18 cellular contexts compared by ENCODE assay signal in genomic region chr5:100974082-100974481, GRCh38.
DNase-seq lines count a peak whose midpoint lies in the region; ATAC-seq and TF ChIP-seq lines count a peak whose summit lies in the region.
"Had no signal": no experiment of that assay in that cellular context is flagged by ENCODE, and none has a peak within 500 bp of the region (broad histone marks: within the 10 kb centered on the region; RNA-seq: fewer than 3 reads in every experiment).

No MANE protein-coding gene starts in this region.

- H3K9ac ChIP-seq in HCT116 (ENCODE audit: low read length): no peak overlapping the region
- H3K9ac ChIP-seq: BLaER1 treated with 17β-estradiol and CSF1 and Interleukin-3, amounts not matched to agents 10 nM and 100 nM had no signal

- intact Hi-C loops in HCT116 (cut with micrococcal nuclease): no loop called here

- no peaks in the 10 kb centered on the region for H3K9me3 ChIP-seq in HCT116 (ENCODE audit: control insufficient read depth in 1 of 2, insufficient read depth in 1 of 2, low read depth in 1 of 2, low read length in 2 of 2)
- H3K9me3 ChIP-seq: Caco-2 had no signal

- DNase-seq in HCT116 (ENCODE audit: low read depth, low spot score) (no peak), astrocyte of the hippocampus (ENCODE audit: low read depth, low spot score) (peak; percentile 9), left kidney (ENCODE audit: low read depth, low spot score) (peak; percentile 11), cerebellar nuclear complex (lab: John Stamatoyannopoulos, UW) (no peak)
- no peak for DNase-seq in activated effector memory CD4-positive, alpha-beta T cell treated with anti-CD3 and anti-CD28 coated beads, Interleukin-2, amount 50 U/mL, for 16 hours
- DNase-seq: 8988T; AML-193; Caco-2; Calu3; CD4-positive, alpha-beta T cell; CD8-positive, alpha-beta T cell; DMS79 treated with DMSO at 0.1 percent for 48 hours; GF-D8 had no signal

- H3K9me2 ChIP-seq in HCT116 (ENCODE audit: insufficient read depth): no peaks in the 10 kb centered on the region

- no TSS peak for BruUV-seq in HCT116 (replicated peaks; lab: Mats Ljungman, UMichigan)

- no peak for TF ChIP-seq EP300 in Ishikawa (IDR thresholded peaks at IDR 0.05; ENCODE audit: borderline replicate concordance)

- no peak overlapping the region for H3K4me3 ChIP-seq in HCT116 (replicated peaks in 1 of 2; ENCODE audit: low read depth in 1 of 2, low read length in 2 of 2)
- H3K4me3 ChIP-seq: BLaER1 treated with 17β-estradiol and CSF1 and Interleukin-3, amounts not matched to agents 10 nM and 100 nM had no signal

- RAD21 ChIA-PET in HCT116 (lab: Charles Lee; ENCODE audit: low non-redundant PET in 1 of 2, low total read pairs in 2 of 2, uncharacterized antibody in 2 of 2, unreplicated experiment in 2 of 2): no interaction called here

- H3K4me2 ChIP-seq in HCT116 (ENCODE audit: low read length): no peak overlapping the region
- H3K4me2 ChIP-seq: BLaER1 treated with 17β-estradiol and CSF1 and Interleukin-3, amounts not matched to agents 10 nM and 100 nM had no signal

- no peaks in the 10 kb centered on the region for H3K36me3 ChIP-seq in HCT116 (ENCODE audit: control insufficient read depth in 1 of 2, insufficient read depth in 2 of 2, low read length in 2 of 2)
- H3K36me3 ChIP-seq: BLaER1 treated with 17β-estradiol and CSF1 and Interleukin-3, amounts not matched to agents 10 nM and 100 nM had no signal

- no peaks in the 10 kb centered on the region for H3K79me2 ChIP-seq in HCT116 (ENCODE audit: insufficient read depth, low read length)

- H3K27me3 ChIP-seq in HCT116 (ENCODE audit: insufficient read depth, low read length): no peaks in the 10 kb centered on the region
- H3K27me3 ChIP-seq: BLaER1 treated with 17β-estradiol and CSF1 and Interleukin-3, amounts not matched to agents 10 nM and 100 nM had no signal

- no peak for TF ChIP-seq POLR2A in HCT116 (IDR thresholded peaks at IDR 0.05; ENCODE audit: borderline replicate concordance, extremely low read depth, insufficient read depth, insufficient read length)

- no peaks in the 10 kb centered on the region for H4K20me1 ChIP-seq in HCT116 (ENCODE audit: insufficient read depth)
- H4K20me1 ChIP-seq: BLaER1 treated with 17β-estradiol and CSF1 and Interleukin-3, amounts not matched to agents 10 nM and 100 nM had no signal

- CTCF ChIA-PET in HCT116 (lab: Charles Lee): no interaction called here

- ATAC-seq in HCT116 (no peak), HG02885 (IDR thresholded peaks at IDR 0.05; ENCODE audit: poor library complexity, unreplicated experiment) (no peak), HG03460 (IDR thresholded peaks at IDR 0.05; ENCODE audit: unreplicated experiment) (no peak)
- ATAC-seq: CD8-positive, alpha-beta T cell had no signal

- TF ChIP-seq RAD21 in HCT116 (IDR thresholded peaks at IDR 0.05; ENCODE audit: low read depth) (no peak), Ishikawa (IDR thresholded peaks at IDR 0.05; ENCODE audit: low read depth) (no peak)

- no peaks in the 10 kb centered on the region for H3K4me1 ChIP-seq in HCT116 (ENCODE audit: control insufficient read depth in 1 of 2, insufficient read depth in 2 of 2, low read length in 2 of 2)
- H3K4me1 ChIP-seq: BLaER1 treated with 17β-estradiol and CSF1 and Interleukin-3, amounts not matched to agents 10 nM and 100 nM; Caco-2 had no signal

- no peak overlapping the region for H2AFZ ChIP-seq in HCT116 (ENCODE audit: low read depth, low read length, poor library complexity, severe bottlenecking)

- POLR2A ChIA-PET in HCT116 (lab: Charles Lee): no interaction called here

- no peak overlapping the region for H3K27ac ChIP-seq in HCT116 (ENCODE audit: low read depth, low read length)
- H3K27ac ChIP-seq: BLaER1 treated with 17β-estradiol and CSF1 and Interleukin-3, amounts not matched to agents 10 nM and 100 nM; C4-2B had no signal

- no peak for TF ChIP-seq CTCF in HCT116 (IDR thresholded peaks at IDR 0.05 in 2 of 3, conservative IDR thresholded peaks at IDR 0.05 in 1 of 3; ENCODE audit: borderline replicate concordance in 1 of 3, insufficient read depth in 1 of 3, low read depth in 2 of 3, low read length in 2 of 3)

TF ChIP-seq in HCT116, 20 proteins besides CTCF, POLR2A, EP300 and RAD21:
- TF ChIP-seq EGR1 (IDR thresholded peaks at IDR 0.05; ENCODE audit: low read depth) (no peak), REST (IDR thresholded peaks at IDR 0.05; ENCODE audit: low read depth) (peak; percentile 36)
TF ChIP-seq in HCT116: peak in this region for 1.

TF ChIP-seq in Ishikawa, 13 proteins besides CTCF, POLR2A, EP300 and RAD21:
- TF ChIP-seq MAX (IDR thresholded peaks at IDR 0.05) (no peak), REST (IDR thresholded peaks at IDR 0.05; ENCODE audit: low read depth) (peak; percentile 77), USF1 (IDR thresholded peaks at IDR 0.05) (no peak), EGR1 (IDR thresholded peaks at IDR 0.05) (no peak)

Comparison
In these comparisons a context has a peak if more than half of its experiments do, and no peak if none do; other contexts are left out.
1. DNase-seq: peak in astrocyte of the hippocampus (single experiment) and left kidney (single experiment); none in HCT116 (single experiment), activated effector memory CD4-positive, alpha-beta T cell treated with anti-CD3 and anti-CD28 coated beads, Interleukin-2, amount 50 U/mL, for 16 hours (single experiment) and cerebellar nuclear complex (0 of 2).